ENCODE assay signal across 23 cellular contexts in genomic region chr18:78790511-78790910, GRCh38.
"Had no signal": no experiment of that assay in that cellular context is flagged by ENCODE, and none has a peak within 500 bp of the region (broad histone marks: within the 10 kb centered on the region; RNA-seq: fewer than 3 reads in every experiment).

No MANE protein-coding gene starts in this region.

- H3K4me1 Mint-ChIP-seq: activated CD4-positive, alpha-beta T cell treated with anti-CD3 and anti-CD28 coated beads for 36 hours; activated CD4-positive, alpha-beta T cell treated with anti-CD3 and anti-CD28 coated beads, Interleukin-2, amount 10 ng/mL, durations not matched to agents 24 days and 14 days; activated naive CD4-positive, alpha-beta T cell treated with anti-CD3 and anti-CD28 coated beads, Interleukin-2, amount 10 ng/mL, durations not matched to agents 7 days and 5 days; activated naive CD8-positive, alpha-beta T cell treated with anti-CD3 and anti-CD28 coated beads, Interleukin-2, amount 10 ng/mL, durations not matched to agents 7 days and 5 days; central memory CD8-positive, alpha-beta T cell; endodermal cell had no signal

- ATAC-seq: activated CD4-positive, alpha-beta T cell treated with anti-CD3 and anti-CD28 coated beads for 36 hours; activated naive CD4-positive, alpha-beta T cell treated with anti-CD3 and anti-CD28 coated beads, Interleukin-2, amount 50 U/mL, for 72 hours; activated T-cell treated with anti-CD3 and anti-CD28 coated beads, Interleukin-2, amount 50 U/mL, for 72 hours; foreskin keratinocyte; gastrocnemius medialis had no signal

- H3K4me3 Mint-ChIP-seq: activated CD4-positive, alpha-beta memory T cell treated with anti-CD3 and anti-CD28 coated beads for 36 hours; activated CD4-positive, alpha-beta T cell treated with anti-CD3 and anti-CD28 coated beads for 36 hours; activated CD4-positive, alpha-beta T cell treated with anti-CD3 and anti-CD28 coated beads, Interleukin-2, amount 10 ng/mL, durations not matched to agents 24 days and 14 days; activated naive CD4-positive, alpha-beta T cell treated with anti-CD3 and anti-CD28 coated beads, Interleukin-2, amount 10 ng/mL, durations not matched to agents 7 days and 5 days; activated naive CD8-positive, alpha-beta T cell treated with anti-CD3 and anti-CD28 coated beads, Interleukin-2, amount 10 ng/mL, durations not matched to agents 7 days and 5 days; activated T-cell treated with anti-CD3 and anti-CD28 coated beads, Interleukin-2, amount 50 U/mL, for 24 hours; activated T-cell treated with anti-CD3 and anti-CD28 coated beads, Interleukin-2, amount 50 U/mL, for 72 hours; central memory CD8-positive, alpha-beta T cell; dendritic cell treated with granulocyte-macrophage colony-stimulating factor and Interleukin-4, amounts not matched to agents 40 ng/mL and 50 ng/mL, for 4 days; endodermal cell had no signal

- DNase-seq: activated CD4-positive, alpha-beta memory T cell treated with anti-CD3 and anti-CD28 coated beads for 36 hours; activated CD4-positive, alpha-beta T cell treated with anti-CD3 and anti-CD28 coated beads for 36 hours; activated CD4-positive, alpha-beta T cell treated with anti-CD3 and anti-CD28 coated beads, Interleukin-2, amount 10 ng/mL, durations not matched to agents 24 days and 14 days; activated CD4-positive, CD25-positive, alpha-beta regulatory T cell; activated CD4-positive, CD25-positive, alpha-beta regulatory T cell treated with anti-CD3 and anti-CD28 coated beads, Interleukin-2, amount 50 U/mL, for 72 hours; activated CD8-positive, alpha-beta memory T cell treated with anti-CD3 and anti-CD28 coated beads, Interleukin-2, amount 50 U/mL, for 48 hours; activated naive CD4-positive, alpha-beta T cell treated with anti-CD3 and anti-CD28 coated beads, Interleukin-2, amount 10 ng/mL, durations not matched to agents 7 days and 5 days; activated naive CD8-positive, alpha-beta T cell treated with anti-CD3 and anti-CD28 coated beads, Interleukin-2, amount 10 ng/mL, durations not matched to agents 7 days and 5 days; activated T-cell treated with anti-CD3 and anti-CD28 coated beads for 4 hours; activated T-cell treated with anti-CD3 and anti-CD28 coated beads, Interleukin-2, amount 50 U/mL, for 24 hours; activated T-cell treated with anti-CD3 and anti-CD28 coated beads, Interleukin-2, amount 50 U/mL, for 72 hours; brain microvascular endothelial cell; dorsolateral prefrontal cortex; effector memory CD4-positive, alpha-beta T cell; endodermal cell; erythroblast; foreskin keratinocyte; gastrocnemius medialis; glutamatergic neuron; T-helper 2 cell had no signal

- H3K27ac Mint-ChIP-seq: activated CD4-positive, alpha-beta memory T cell treated with anti-CD3 and anti-CD28 coated beads for 36 hours; activated CD4-positive, alpha-beta T cell treated with anti-CD3 and anti-CD28 coated beads for 36 hours; activated CD4-positive, alpha-beta T cell treated with anti-CD3 and anti-CD28 coated beads, Interleukin-2, amount 10 ng/mL, durations not matched to agents 24 days and 14 days; activated naive CD4-positive, alpha-beta T cell treated with anti-CD3 and anti-CD28 coated beads, Interleukin-2, amount 10 ng/mL, durations not matched to agents 7 days and 5 days; activated naive CD4-positive, alpha-beta T cell treated with anti-CD3 and anti-CD28 coated beads, Interleukin-2, amount 50 U/mL, for 72 hours; activated naive CD8-positive, alpha-beta T cell treated with anti-CD3 and anti-CD28 coated beads, Interleukin-2, amount 10 ng/mL, durations not matched to agents 7 days and 5 days; activated T-cell treated with anti-CD3 and anti-CD28 coated beads, Interleukin-2, amount 50 U/mL, for 24 hours; activated T-cell treated with anti-CD3 and anti-CD28 coated beads, Interleukin-2, amount 50 U/mL, for 72 hours; dendritic cell treated with granulocyte-macrophage colony-stimulating factor and Interleukin-4, amounts not matched to agents 40 ng/mL and 50 ng/mL, for 4 days; endodermal cell had no signal

- H3K9me3 Mint-ChIP-seq: activated CD4-positive, alpha-beta memory T cell treated with anti-CD3 and anti-CD28 coated beads for 36 hours; activated CD4-positive, alpha-beta T cell treated with anti-CD3 and anti-CD28 coated beads, Interleukin-2, amount 10 ng/mL, durations not matched to agents 24 days and 14 days; activated naive CD4-positive, alpha-beta T cell treated with anti-CD3 and anti-CD28 coated beads, Interleukin-2, amount 50 U/mL, for 72 hours; activated naive CD8-positive, alpha-beta T cell treated with anti-CD3 and anti-CD28 coated beads, Interleukin-2, amount 10 ng/mL, durations not matched to agents 7 days and 5 days; activated T-cell treated with anti-CD3 and anti-CD28 coated beads, Interleukin-2, amount 50 U/mL, for 24 hours; activated T-cell treated with anti-CD3 and anti-CD28 coated beads, Interleukin-2, amount 50 U/mL, for 72 hours; central memory CD8-positive, alpha-beta T cell; dendritic cell treated with granulocyte-macrophage colony-stimulating factor and Interleukin-4, amounts not matched to agents 40 ng/mL and 50 ng/mL, for 4 days; endodermal cell had no signal

- H3K27me3 Mint-ChIP-seq: activated CD4-positive, alpha-beta memory T cell treated with anti-CD3 and anti-CD28 coated beads for 36 hours; activated CD4-positive, alpha-beta T cell treated with anti-CD3 and anti-CD28 coated beads for 36 hours; activated CD4-positive, alpha-beta T cell treated with anti-CD3 and anti-CD28 coated beads, Interleukin-2, amount 10 ng/mL, durations not matched to agents 24 days and 14 days; activated naive CD4-positive, alpha-beta T cell treated with anti-CD3 and anti-CD28 coated beads, Interleukin-2, amount 10 ng/mL, durations not matched to agents 7 days and 5 days; activated naive CD8-positive, alpha-beta T cell treated with anti-CD3 and anti-CD28 coated beads, Interleukin-2, amount 10 ng/mL, durations not matched to agents 7 days and 5 days; activated T-cell treated with anti-CD3 and anti-CD28 coated beads, Interleukin-2, amount 50 U/mL, for 24 hours; dendritic cell treated with granulocyte-macrophage colony-stimulating factor and Interleukin-4, amounts not matched to agents 40 ng/mL and 50 ng/mL, for 4 days had no signal

- H3K36me3 Mint-ChIP-seq: activated CD4-positive, alpha-beta memory T cell treated with anti-CD3 and anti-CD28 coated beads for 36 hours; activated naive CD4-positive, alpha-beta T cell treated with anti-CD3 and anti-CD28 coated beads, Interleukin-2, amount 10 ng/mL, durations not matched to agents 7 days and 5 days; activated naive CD4-positive, alpha-beta T cell treated with anti-CD3 and anti-CD28 coated beads, Interleukin-2, amount 50 U/mL, for 72 hours; activated naive CD8-positive, alpha-beta T cell treated with anti-CD3 and anti-CD28 coated beads, Interleukin-2, amount 10 ng/mL, durations not matched to agents 7 days and 5 days had no signal
